8 cellular contexts compared by ENCODE assay signal in genomic region chr11:133947298-133947905, GRCh38. TPM values are rescaled to one million over a fixed set of nuclear protein-coding genes. Genes with fewer than 3 reads are reported as not detected.
DNase-seq lines count a peak whose midpoint lies in the region.

No MANE protein-coding gene starts in this region.

- peak overlapping the region in 3 of 5 donors; percentile 19 to 64 (median 31) for H3K4me3 Mint-ChIP-seq in immature natural killer cell

- H3K27me3 Mint-ChIP-seq in immature natural killer cell (ENCODE audit: low read depth in 3 of 3): peaks cover 13 to 17% (median 15%) of the 10 kb centered on the region in 3 donors

- peak overlapping the region; percentile 67 for H3K27ac ChIP-seq in angular gyrus (ENCODE audit: low read depth, low read length)

- H3K9me3 Mint-ChIP-seq in immature natural killer cell: no peaks in the 10 kb centered on the region

- DNase-seq in NCI-H2171 treated with DMSO at 0.1 percent for 48 hours (lab: John Stamatoyannopoulos, UW) (peak; percentile 57), NCI-H2171 (lab: John Stamatoyannopoulos, UW) (no peak), HT1080 (ENCODE audit: low read depth) (peak; percentile 52), SW480 (ENCODE audit: low spot score) (peak; percentile 82), immature natural killer cell (peak; percentile 14 to 31 (median 23)), putamen (ENCODE audit: low spot score) (no peak)
- peak; percentile 29 for DNase-seq in stimulated activated CD8-positive, alpha-beta memory T cell treated with anti-CD3 and anti-CD28 coated beads, Interleukin-4, amount 100 ng/mL, for 24 hours (ENCODE audit: low read depth)

- H3K4me1 Mint-ChIP-seq in immature natural killer cell: peaks cover 13 to 23% of the 10 kb centered on the region in 2 donors

- no peaks in the 10 kb centered on the region for H3K36me3 Mint-ChIP-seq in immature natural killer cell

- peak overlapping the region in 3 of 6 donors; percentile 25 to 71 (median 48) for H3K27ac Mint-ChIP-seq in immature natural killer cell

RNA-seq across cellular contexts. Expression of gene IGSF9B, which starts 9.4 kb away (rescaled TPM):
- 0.17 and 0.64 TPM in 2 replicates for total RNA-seq in HT1080 (2014; rRNA removed; shearing (Covaris generic))
- 0.83 and 0.87 TPM in 2 replicates for polyA plus RNA-seq in HT1080 (2015; cell fraction: cytosol; rRNA removed)
- polyA plus RNA-seq in HT1080 (2015; cell fraction: nucleus; rRNA removed): 2.5 and 5.4 TPM in 2 replicates
- under 1 TPM in 2 of 3 donors, not detected in 1; 0.22 to 0.45 TPM for polyA plus RNA-seq in immature natural killer cell

Comparison
In these comparisons a context has a peak if more than half of its experiments do, and no peak if none do; other contexts are left out.
1. DNase-seq: peak in NCI-H2171 treated with DMSO at 0.1 percent for 48 hours (single experiment), HT1080 (single experiment), SW480 (single experiment), immature natural killer cell (3 of 3) and stimulated activated CD8-positive, alpha-beta memory T cell treated with anti-CD3 and anti-CD28 coated beads, Interleukin-4, amount 100 ng/mL, for 24 hours (single experiment); none in NCI-H2171 (single experiment) and putamen (single experiment).